ENCODE assay signal across 14 cellular contexts in genomic region chr12:107058190-107058589, GRCh38. TPM values are rescaled to one million over a fixed set of nuclear protein-coding genes. Genes with fewer than 3 reads are reported as not detected.
A peak's percentile ranks its signal among the peaks of the same experiment; 100 is the strongest.
DNase-seq lines count a peak whose midpoint lies in the region; ATAC-seq and TF ChIP-seq lines count a peak whose summit lies in the region.
"Had no signal": no experiment of that assay in that cellular context is flagged by ENCODE, and none has a peak within 500 bp of the region (broad histone marks: within the 10 kb centered on the region; RNA-seq: fewer than 3 reads in every experiment).

No MANE protein-coding gene starts in this region.

- H3K36me3 ChIP-seq in right atrium auricular region (no peaks in the 10 kb centered on the region), cardiac muscle cell (no peaks in the 10 kb centered on the region), left lung (no peaks in the 10 kb centered on the region)

- H3K9me3 ChIP-seq in right atrium auricular region, result peaks cover 0 to 10% of the 10 kb centered on the region in 2 donors
- H3K9me3 ChIP-seq in cardiac muscle cell (ENCODE audit: low read depth), result no peaks in the 10 kb centered on the region
- peaks cover 0 to 12% of the 10 kb centered on the region in 2 donors for H3K9me3 ChIP-seq in left lung

- intact Hi-C loops in Right ventricle myocardium superior (cut with DNase I) (no loop called here), left lung (cut with DNase I) (no loop called here)

- H3K27me3 ChIP-seq in right atrium auricular region (no peaks in the 10 kb centered on the region), cardiac muscle cell (no peaks in the 10 kb centered on the region), left lung (no peaks in the 10 kb centered on the region)

- ATAC-seq in Right ventricle myocardium superior (ENCODE audit: poor library complexity) (peak; percentile 78), left lung (peak; percentile 59)
- no peak for ATAC-seq in stimulated activated naive CD8-positive, alpha-beta T cell treated with anti-CD3 and anti-CD28 coated beads, Interleukin-15, Interleukin-2, amounts not matched to agents 100 U/mL and 50 U/mL, for 24 hours
- ATAC-seq: GM12878, HCT116, HepG2 had no signal

- peaks cover 0 to 13% of the 10 kb centered on the region in 2 donors for H3K4me1 ChIP-seq in right atrium auricular region
- no peaks in the 10 kb centered on the region for H3K4me1 ChIP-seq in cardiac muscle cell (ENCODE audit: low read depth)
- no peaks in the 10 kb centered on the region for H3K4me1 ChIP-seq in left lung

- H3K27ac ChIP-seq in right atrium auricular region (peak overlapping the region in 1 of 2 donors; percentile 26), cardiac muscle cell (peak overlapping the region; percentile 44), left lung (peak overlapping the region in 1 of 2 donors; percentile 10)

- H3K4me3 ChIP-seq in right atrium auricular region (no peak overlapping the region), cardiac muscle cell (no peak overlapping the region), left lung (no peak overlapping the region)
- H3K4me3 ChIP-seq: GM12878 had no signal

- TF ChIP-seq CTCF in right atrium auricular region (IDR thresholded peaks at IDR 0.05) (no peak), cardiac muscle cell (IDR thresholded peaks at IDR 0.05; ENCODE audit: low read depth, low read length) (no peak), left lung (IDR thresholded peaks at IDR 0.05) (no peak)

- DNase-seq in Right ventricle myocardium superior (no peak), right atrium auricular region (ENCODE audit: low spot score) (no peak), cardiac muscle cell (ENCODE audit: low read depth in 1 of 2, low spot score in 1 of 2) (peak in 1 of 2 donors; percentile 32), left lung (no peak), NCI-H187 treated with DMSO at 0.1 percent for 48 hours (lab: John Stamatoyannopoulos, UW) (no peak), C1 segment of cervical spinal cord (lab: John Stamatoyannopoulos, UW) (no peak)
- no peak for DNase-seq in stimulated activated naive CD8-positive, alpha-beta T cell treated with anti-CD3 and anti-CD28 coated beads, Interleukin-15, Interleukin-2, amounts not matched to agents 100 U/mL and 50 U/mL, for 24 hours
- DNase-seq: 8988T; ACHN; CD4-positive, alpha-beta memory T cell; DMS79 had no signal

RNA-seq across cellular contexts. Expression of gene CRY1, which starts 35.2 kb away (rescaled TPM):
- total RNA-seq in Right ventricle myocardium superior, result 8.0 TPM
- total RNA-seq in right atrium auricular region, result 10 to 100 TPM; 16.2 to 23.7 TPM
- total RNA-seq in cardiac muscle cell, result 36.5 and 55.1 TPM in 2 replicates
- polyA plus RNA-seq in cardiac muscle cell, result 23.3 and 31.9 TPM in 2 replicates
- total RNA-seq in left lung, result 10 to 100 TPM; 19.4 to 22.6 TPM
